In genomic region chr17:4753392-4753791, GRCh38 we compare ENCODE assay signal across 38 cellular contexts. TPM values are rescaled to one million over a fixed set of nuclear protein-coding genes. Genes with fewer than 3 reads are reported as not detected.
"Had no signal": no experiment of that assay in that cellular context is flagged by ENCODE, and none has a peak within 500 bp of the region (broad histone marks: within the 10 kb centered on the region; RNA-seq: fewer than 3 reads in every experiment).

No MANE protein-coding gene starts in this region.

- H3K27me3 ChIP-seq: adrenal gland had no signal

- H3K4me3 ChIP-seq: adrenal gland, body of pancreas, breast epithelium had no signal

- H3K36me3 ChIP-seq: adrenal gland, brain microvascular endothelial cell, breast epithelium had no signal

- H3K27ac ChIP-seq: adrenal gland, body of pancreas, brain microvascular endothelial cell, breast epithelium, VCaP had no signal

- H3K9me3 Mint-ChIP-seq: activated CD4-positive, alpha-beta memory T cell treated with anti-CD3 and anti-CD28 coated beads, Interleukin-2, amount 10 ng/mL, durations not matched to agents 7 days and 5 days; activated CD4-positive, alpha-beta T cell treated with anti-CD3 and anti-CD28 coated beads, Interleukin-2, amount 10 ng/mL, durations not matched to agents 7 days and 5 days; activated naive CD4-positive, alpha-beta T cell treated with anti-CD3 and anti-CD28 coated beads, Interleukin-2, amount 10 ng/mL, durations not matched to agents 7 days and 5 days; activated naive CD4-positive, alpha-beta T cell treated with anti-CD3 and anti-CD28 coated beads, Interleukin-2, amount 50 U/mL, for 24 hours; activated naive CD8-positive, alpha-beta T cell treated with anti-CD3 and anti-CD28 coated beads for 36 hours; activated T-cell treated with anti-CD3 and anti-CD28 coated beads, Interleukin-2, amount 50 U/mL, for 24 hours; activated T-helper 2 cell treated with anti-CD3 and anti-CD28 coated beads, Interferon-gamma antibody, Interleukin-2, Interleukin-4, amounts not matched to agents 10 μg/mL and 5 μg/mL and 100 μg/mL, durations not matched to agents 14 hours and 24 hours and 36 hours; T-helper 1 cell treated with Interleukin-12 subunit alpha and Interleukin-12 subunit beta and Interleukin-4 antibody, amounts not matched to agents 30 μg/mL and 1 μg/mL, for 36 hours; T-helper 2 cell treated with Interferon-gamma antibody and Interleukin-4, amounts not matched to agents 5 μg/mL and 100 μg/mL, for 36 hours had no signal

- H3K4me1 ChIP-seq: adrenal gland, body of pancreas, breast epithelium had no signal

- H3K36me3 Mint-ChIP-seq: activated CD8-positive, alpha-beta memory T cell treated with anti-CD3 and anti-CD28 coated beads, Interleukin-2, amount 10 ng/mL, durations not matched to agents 7 days and 5 days; activated naive CD4-positive, alpha-beta T cell treated with anti-CD3 and anti-CD28 coated beads, Interleukin-2, amount 10 ng/mL, durations not matched to agents 7 days and 5 days; activated naive CD4-positive, alpha-beta T cell treated with anti-CD3 and anti-CD28 coated beads, Interleukin-2, amount 50 U/mL, for 24 hours; activated naive CD8-positive, alpha-beta T cell treated with anti-CD3 and anti-CD28 coated beads for 36 hours had no signal

- DNase-seq: activated CD4-positive, alpha-beta memory T cell treated with anti-CD3 and anti-CD28 coated beads, Interleukin-2, amount 10 ng/mL, durations not matched to agents 7 days and 5 days; activated CD4-positive, alpha-beta T cell treated with anti-CD3 and anti-CD28 coated beads for 1 hour; activated CD4-positive, alpha-beta T cell treated with anti-CD3 and anti-CD28 coated beads for 36 hours; activated CD4-positive, alpha-beta T cell treated with anti-CD3 and anti-CD28 coated beads for 48 hours; activated CD4-positive, alpha-beta T cell treated with anti-CD3 and anti-CD28 coated beads, Interleukin-2, amount 10 ng/mL, durations not matched to agents 7 days and 5 days; activated CD4-positive, alpha-beta T cell treated with anti-CD3 and anti-CD28 coated beads, Interleukin-2, amount 50 U/mL, for 48 hours; activated CD4-positive, CD25-positive, alpha-beta regulatory T cell; activated CD8-positive, alpha-beta memory T cell treated with anti-CD3 and anti-CD28 coated beads for 24 hours; activated CD8-positive, alpha-beta memory T cell treated with anti-CD3 and anti-CD28 coated beads, Interleukin-2, amount 10 ng/mL, durations not matched to agents 7 days and 5 days; activated CD8-positive, alpha-beta memory T cell treated with anti-CD3 and anti-CD28 coated beads, Interleukin-2, amount 50 U/mL, for 48 hours; activated CD8-positive, alpha-beta T cell treated with anti-CD3 and anti-CD28 coated beads, Interleukin-2, amount 10 ng/mL, durations not matched to agents 7 days and 5 days; activated effector memory CD4-positive, alpha-beta T cell treated with Interleukin-2 at 50 U/mL for 16 hours; activated gamma-delta T cell; activated naive CD4-positive, alpha-beta T cell treated with anti-CD3 and anti-CD28 coated beads, Interleukin-2, amount 10 ng/mL, durations not matched to agents 7 days and 5 days; activated naive CD4-positive, alpha-beta T cell treated with Interleukin-2 at 50 U/mL for 16 hours; activated naive CD8-positive, alpha-beta T cell treated with anti-CD3 and anti-CD28 coated beads for 36 hours; activated T-cell treated with anti-CD3 and anti-CD28 coated beads, Interleukin-2, amount 50 U/mL, for 24 hours; activated T-cell treated with anti-CD3 and anti-CD28 coated beads, Interleukin-2, amount 50 U/mL, for 48 hours; adrenal gland; amniotic stem cell; body of pancreas; brain microvascular endothelial cell; central memory CD4-positive, alpha-beta T cell; T-helper 2 cell; T-helper 9 cell had no signal

- FAIRE-seq: astrocyte, colon, TTC549 had no signal

- H3K9me3 ChIP-seq: adrenal gland, body of pancreas, breast epithelium had no signal

- H3K27ac Mint-ChIP-seq: activated CD4-positive, alpha-beta memory T cell treated with anti-CD3 and anti-CD28 coated beads, Interleukin-2, amount 10 ng/mL, durations not matched to agents 7 days and 5 days; activated CD4-positive, alpha-beta T cell treated with anti-CD3 and anti-CD28 coated beads for 36 hours; activated CD4-positive, alpha-beta T cell treated with anti-CD3 and anti-CD28 coated beads, Interleukin-2, amount 10 ng/mL, durations not matched to agents 7 days and 5 days; activated CD8-positive, alpha-beta memory T cell treated with anti-CD3 and anti-CD28 coated beads, Interleukin-2, amount 10 ng/mL, durations not matched to agents 7 days and 5 days; activated CD8-positive, alpha-beta T cell treated with anti-CD3 and anti-CD28 coated beads, Interleukin-2, amount 10 ng/mL, durations not matched to agents 7 days and 5 days; activated naive CD4-positive, alpha-beta T cell treated with anti-CD3 and anti-CD28 coated beads, Interleukin-2, amount 10 ng/mL, durations not matched to agents 7 days and 5 days; activated naive CD4-positive, alpha-beta T cell treated with anti-CD3 and anti-CD28 coated beads, Interleukin-2, amount 50 U/mL, for 24 hours; activated naive CD8-positive, alpha-beta T cell treated with anti-CD3 and anti-CD28 coated beads for 36 hours; activated T-cell treated with anti-CD3 and anti-CD28 coated beads, Interleukin-2, amount 50 U/mL, for 24 hours; activated T-helper 2 cell treated with anti-CD3 and anti-CD28 coated beads, Interferon-gamma antibody, Interleukin-2, Interleukin-4, amounts not matched to agents 10 μg/mL and 5 μg/mL and 100 μg/mL, durations not matched to agents 14 hours and 24 hours and 36 hours; T-helper 1 cell treated with Interleukin-12 subunit alpha and Interleukin-12 subunit beta and Interleukin-4 antibody, amounts not matched to agents 30 μg/mL and 1 μg/mL, for 36 hours; T-helper 2 cell treated with Interferon-gamma antibody and Interleukin-4, amounts not matched to agents 5 μg/mL and 100 μg/mL, for 36 hours had no signal

- ATAC-seq: activated CD4-positive, alpha-beta T cell treated with anti-CD3 and anti-CD28 coated beads for 36 hours; activated CD4-positive, CD25-positive, alpha-beta regulatory T cell treated with anti-CD3 and anti-CD28 coated beads, Interleukin-2, amount 50 U/mL, for 24 hours; activated CD8-positive, alpha-beta memory T cell treated with anti-CD3 and anti-CD28 coated beads, Interleukin-2, amount 10 ng/mL, durations not matched to agents 7 days and 5 days; activated CD8-positive, alpha-beta T cell treated with anti-CD3 and anti-CD28 coated beads, Interleukin-2, amount 10 ng/mL, durations not matched to agents 7 days and 5 days; body of pancreas had no signal

RNA-seq across cellular contexts. Expression of gene ZMYND15, which starts 13.8 kb away (rescaled TPM):
- total RNA-seq: activated CD8-positive, alpha-beta T cell treated with anti-CD3 and anti-CD28 coated beads, Interleukin-2, amount 10 ng/mL, durations not matched to agents 7 days and 5 days; activated naive CD8-positive, alpha-beta T cell treated with anti-CD3 and anti-CD28 coated beads for 36 hours; activated T-helper 2 cell treated with anti-CD3 and anti-CD28 coated beads, Interferon-gamma antibody, Interleukin-2, Interleukin-4, amounts not matched to agents 10 μg/mL and 5 μg/mL and 100 μg/mL, durations not matched to agents 14 hours and 24 hours and 36 hours had no signal

RNA-seq across cellular contexts. Expression of gene TM4SF5, which starts 18.3 kb away (rescaled TPM):
- total RNA-seq: activated CD4-positive, alpha-beta T cell treated with anti-CD3 and anti-CD28 coated beads for 36 hours; activated CD4-positive, alpha-beta T cell treated with anti-CD3 and anti-CD28 coated beads, Interleukin-2, amount 10 ng/mL, durations not matched to agents 7 days and 5 days; activated CD8-positive, alpha-beta memory T cell treated with anti-CD3 and anti-CD28 coated beads, Interleukin-2, amount 10 ng/mL, durations not matched to agents 7 days and 5 days; activated CD8-positive, alpha-beta T cell treated with anti-CD3 and anti-CD28 coated beads, Interleukin-2, amount 10 ng/mL, durations not matched to agents 7 days and 5 days; activated naive CD8-positive, alpha-beta T cell treated with anti-CD3 and anti-CD28 coated beads for 36 hours; activated T-helper 2 cell treated with anti-CD3 and anti-CD28 coated beads, Interferon-gamma antibody, Interleukin-2, Interleukin-4, amounts not matched to agents 10 μg/mL and 5 μg/mL and 100 μg/mL, durations not matched to agents 14 hours and 24 hours and 36 hours; aorta; astrocyte; breast epithelium; cardiac septum; cerebellum had no signal

RNA-seq across cellular contexts. Expression of gene VMO1, which starts 32.8 kb away (rescaled TPM):
- total RNA-seq: activated CD8-positive, alpha-beta T cell treated with anti-CD3 and anti-CD28 coated beads, Interleukin-2, amount 10 ng/mL, durations not matched to agents 7 days and 5 days; activated naive CD8-positive, alpha-beta T cell treated with anti-CD3 and anti-CD28 coated beads for 36 hours; body of pancreas; cerebellum had no signal
